ENCODE assay signal across 16 cellular contexts in genomic region chr2:223092667-223093066, GRCh38. TPM values are rescaled to one million over a fixed set of nuclear protein-coding genes. Genes with fewer than 3 reads are reported as not detected.
A peak's percentile ranks its signal among the peaks of the same experiment; 100 is the strongest.
DNase-seq lines count a peak whose midpoint lies in the region; ATAC-seq, FAIRE-seq and TF ChIP-seq lines count a peak whose summit lies in the region.
"Had no signal": no experiment of that assay in that cellular context is flagged by ENCODE, and none has a peak within 500 bp of the region (broad histone marks: within the 10 kb centered on the region; RNA-seq: fewer than 3 reads in every experiment).

No MANE protein-coding gene starts in this region.

- POLR2A ChIA-PET in K562 (lab: Yijun Ruan, JAX) (no interaction called here), HEK293T (lab: Yijun Ruan, JAX) (no interaction called here)

- H3K4me2 ChIP-seq in BLaER1 treated with 17β-estradiol and CSF1 and Interleukin-3, amounts not matched to agents 10 nM and 100 nM = peak overlapping the region in 7 of 11 experiments; percentile 43 to 69 (median 58); a peak in 7 of 22 replicates
- H3K4me2 ChIP-seq in K562 (ENCODE audit: insufficient read depth, low read length) = no peak overlapping the region

- BruUV-seq in K562 (replicated peaks; lab: Mats Ljungman, UMichigan) = no TSS peak

- CTCF ChIA-PET in K562 (lab: Yijun Ruan, JAX; ENCODE audit: low intra/inter-chr PET ratio) (no interaction called here), HEK293T (lab: Yijun Ruan, JAX) (no interaction called here)

- H3K9ac ChIP-seq in BLaER1 treated with 17β-estradiol and CSF1 and Interleukin-3, amounts not matched to agents 10 nM and 100 nM = no peak overlapping the region
- H3K9ac ChIP-seq in K562 (ENCODE audit: insufficient read depth in 1 of 2, low read depth in 2 of 2, low read length in 2 of 2) = no peak overlapping the region
- H3K9ac ChIP-seq: GM23248 had no signal

- 39% methylated on average over 3 of the region's 4 CpGs for WGBS in K562 (ENCODE audit: insufficient coverage, low coverage, missing lambda C conversion rate)
- WGBS in pancreas, 2 donors = 93% methylated on average over 4 of the region's 4 CpGs
- WGBS in thyroid gland, 2 donors = 88% methylated on average over 4 of the region's 4 CpGs

- no peaks in the 10 kb centered on the region for H3K79me2 ChIP-seq in K562 (ENCODE audit: control insufficient read depth, insufficient read depth, low read length)

- H3K36me3 ChIP-seq in BLaER1 treated with 17β-estradiol and CSF1 and Interleukin-3, amounts not matched to agents 10 nM and 100 nM = no peaks in the 10 kb centered on the region
- H3K36me3 ChIP-seq in K562 (ENCODE audit: control insufficient read depth, insufficient read depth, low read length) (no peaks in the 10 kb centered on the region), pancreas (no peaks in the 10 kb centered on the region), thyroid gland (no peaks in the 10 kb centered on the region)

- no peak overlapping the region for H2AFZ ChIP-seq in K562 (ENCODE audit: low read depth, low read length)

- H3K9me3 ChIP-seq in BLaER1 treated with 17β-estradiol and CSF1 and Interleukin-3, amounts not matched to agents 10 nM and 100 nM (replicated peaks in 1 of 11) = no peaks in the 10 kb centered on the region
- no peaks in the 10 kb centered on the region for H3K9me3 ChIP-seq in K562 (replicated peaks; ENCODE audit: control insufficient read depth, insufficient read depth, low read depth, low read length)
- H3K9me3 ChIP-seq in pancreas = no peaks in the 10 kb centered on the region
- no peaks in the 10 kb centered on the region for H3K9me3 ChIP-seq in thyroid gland

- no peaks in the 10 kb centered on the region for H4K20me1 ChIP-seq in BLaER1 treated with 17β-estradiol and CSF1 and Interleukin-3, amounts not matched to agents 10 nM and 100 nM
- H4K20me1 ChIP-seq in K562 (replicated peaks; ENCODE audit: control insufficient read depth, insufficient read depth, low read length) = no peaks in the 10 kb centered on the region

- DNase-seq in K562 (ENCODE audit: extremely low read depth in 1 of 4, low spot score in 3 of 4) (no peak), pancreas (no peak), thyroid gland (no peak), GM13977 (ENCODE audit: low spot score) (no peak), HEK293T (ENCODE audit: extremely low spot score) (no peak)
- DNase-seq: CD8-positive, alpha-beta memory T cell; DND-41; MV-4-11; NCI-H1417 treated with DMSO at 0.1 percent for 48 hours; NCI-H2029; OCI-M1 had no signal

- H3K27ac ChIP-seq in BLaER1 treated with 17β-estradiol and CSF1 and Interleukin-3, amounts not matched to agents 10 nM and 100 nM = no peak overlapping the region
- H3K27ac ChIP-seq in K562 (ENCODE audit: extremely low read depth, low read depth, low read length) = no peak overlapping the region
- H3K27ac ChIP-seq in pancreas = peak overlapping the region in 3 of 4 donors; percentile 65
- peak overlapping the region in 2 of 3 donors; percentile 50 to 55 for H3K27ac ChIP-seq in thyroid gland

- in situ Hi-C loops in K562 (cut with MboI) = no loop called here
- in situ Hi-C loops in GM13977 (cut with MboI; ENCODE audit: low pct_unique_long_range_greater_than_20kb, low sequenced_read_pairs, unreplicated experiment) = no loop called here

- H3K4me3 ChIP-seq in BLaER1 treated with 17β-estradiol and CSF1 and Interleukin-3, amounts not matched to agents 10 nM and 100 nM = no peak overlapping the region
- H3K4me3 ChIP-seq in K562 (no peak overlapping the region), pancreas (no peak overlapping the region), thyroid gland (replicated peaks in 1 of 3) (no peak overlapping the region)

- no peaks in the 10 kb centered on the region for H3K27me3 ChIP-seq in BLaER1 treated with 17β-estradiol and CSF1 and Interleukin-3, amounts not matched to agents 10 nM and 100 nM
- no peaks in the 10 kb centered on the region for H3K27me3 ChIP-seq in K562 (ENCODE audit: control insufficient read depth in 2 of 2, insufficient read depth in 2 of 2, low read length in 2 of 2)
- no peaks in the 10 kb centered on the region for H3K27me3 ChIP-seq in pancreas
- H3K27me3 ChIP-seq in thyroid gland = no peaks in the 10 kb centered on the region

- H3K4me1 ChIP-seq in BLaER1 treated with 17β-estradiol and CSF1 and Interleukin-3, amounts not matched to agents 10 nM and 100 nM = peaks cover 9 to 21% (median 13%) of the 10 kb centered on the region in 10 experiments
- H3K4me1 ChIP-seq in K562 (replicated peaks in 1 of 2; ENCODE audit: control insufficient read depth in 2 of 2, insufficient read depth in 2 of 2, low read length in 2 of 2) (no peaks in the 10 kb centered on the region; a peak in 2 of 5 replicates), pancreas (peaks cover 19 to 35% (median 33%) of the 10 kb centered on the region in 3 donors), thyroid gland (peaks cover 6 to 17% of the 10 kb centered on the region in 2 donors)

- ATAC-seq in K562 (no peak), pancreas (no peak), HG03135 (IDR thresholded peaks at IDR 0.05; ENCODE audit: unreplicated experiment) (no peak)

- TF ChIP-seq EP300 in K562 (IDR thresholded peaks at IDR 0.05; ENCODE audit: low read length) = no peak

- H3K9me1 ChIP-seq in K562 (ENCODE audit: control insufficient read depth, insufficient read depth, low read length) = no peaks in the 10 kb centered on the region

- no peak for TF ChIP-seq CTCF in K562 (IDR thresholded peaks at IDR 0.05 in 2 of 3, conservative IDR thresholded peaks at IDR 0.05 in 1 of 3; ENCODE audit: insufficient read depth in 2 of 3, low read depth in 1 of 3, low read length in 3 of 3)
- no peak for TF ChIP-seq CTCF in pancreas (IDR thresholded peaks at IDR 0.05)
- TF ChIP-seq CTCF in thyroid gland (IDR thresholded peaks at IDR 0.05) = no peak
- no peak for TF ChIP-seq CTCF in GM13977 (IDR thresholded peaks at IDR 0.05; ENCODE audit: extremely low read depth, insufficient read depth, missing control alignments)

- FAIRE-seq in K562 (lab: Jason Lieb, UNC) (no peak), pancreas (lab: Jason Lieb, UNC) (no peak)
- FAIRE-seq: D721Med, G401.6 had no signal

- TF ChIP-seq RAD21 in K562 (CRISPR knock-in tag; conservative IDR thresholded peaks at IDR 0.05 in 1 of 2, IDR thresholded peaks at IDR 0.05 in 1 of 2) = no peak

- intact Hi-C loops in K562 (cut with micrococcal nuclease) = no loop called here
- intact Hi-C loops in pancreas (cut with DNase I) = no loop called here
- intact Hi-C loops in thyroid gland (cut with DNase I) = no loop called here

- no peak for TF ChIP-seq POLR2A in K562 (conservative IDR thresholded peaks at IDR 0.05)
- TF ChIP-seq POLR2A in thyroid gland (IDR thresholded peaks at IDR 0.05) = no peak

TF ChIP-seq in K562, 482 proteins besides CTCF, POLR2A, EP300 and RAD21:
- TF ChIP-seq LCOR (CRISPR knock-in tag; IDR thresholded peaks at IDR 0.05) (no peak), RFX1 (IDR thresholded peaks at IDR 0.05) (peak; percentile 67)

TF ChIP-seq in HEK293T, 16 proteins besides CTCF, POLR2A, EP300 and RAD21:
- no peak for TF ChIP-seq CTBP1 (IDR thresholded peaks at IDR 0.05; ENCODE audit: borderline replicate concordance)
- TF ChIP-seq LEF1 (IDR thresholded peaks at IDR 0.05; ENCODE audit: borderline replicate concordance) = no peak
- TF ChIP-seq SUZ12 (IDR thresholded peaks at IDR 0.05) = no peak
- TF ChIP-seq PKNOX1 (IDR thresholded peaks at IDR 0.05) = no peak
- TF ChIP-seq L3MBTL2 (conservative IDR thresholded peaks at IDR 0.05) = no peak
- TF ChIP-seq BHLHE40 (IDR thresholded peaks at IDR 0.05; ENCODE audit: borderline replicate concordance) = no peak
- no peak for TF ChIP-seq FOXK2 (IDR thresholded peaks at IDR 0.05)
- no peak for TF ChIP-seq HDGF (IDR thresholded peaks at IDR 0.05; ENCODE audit: borderline replicate concordance)
- TF ChIP-seq ARNT (IDR thresholded peaks at IDR 0.05) = no peak
- TF ChIP-seq FOXA1 (IDR thresholded peaks at IDR 0.05) = no peak
- TF ChIP-seq ZNF384 (IDR thresholded peaks at IDR 0.05) = no peak
- TF ChIP-seq SP1 (IDR thresholded peaks at IDR 0.05) = no peak
- TF ChIP-seq TARDBP (IDR thresholded peaks at IDR 0.05) = no peak
- no peak for TF ChIP-seq FOXM1 (IDR thresholded peaks at IDR 0.05; ENCODE audit: borderline replicate concordance)
- TF ChIP-seq ELF4 (IDR thresholded peaks at IDR 0.05) = no peak
- TF ChIP-seq NFRKB (IDR thresholded peaks at IDR 0.05) = no peak

RNA-seq across cellular contexts. Expression of gene KCNE4, which starts 40.7 kb away (rescaled TPM):
- total RNA-seq in K562 (2011; cell fraction: chromatin; rRNA removed; ENCODE audit: low replicate concordance) = 0.09 TPM in 1 of 2 replicates, not detected in the other
- not detected in 2 replicates for total RNA-seq in K562 (2011; cell fraction: nucleolus; rRNA removed)
- not detected in 2 replicates for total RNA-seq in K562 (2011; cell fraction: nucleoplasm; rRNA removed)
- not detected in 2 replicates for total RNA-seq in K562 (2014; rRNA removed)
- total RNA-seq in K562 (2014; rRNA removed; fragmentation: Illumina TruSeq; extraction: Trizol) = not detected in 2 replicates
- total RNA-seq in K562 (2015; rRNA removed; fragmentation: Illumina TruSeq; extraction: Trizol) = not detected in 2 replicates
- not detected in 2 replicates for total RNA-seq in K562 (2021)
- polyA plus RNA-seq in K562 (2011; rRNA removed) = not detected in 2 replicates
- polyA plus RNA-seq in K562 (2011; cell fraction: cytosol; rRNA removed) = 0.01 TPM in 1 of 2 replicates, not detected in the other
- not detected in 2 replicates for polyA plus RNA-seq in K562 (2011; cell fraction: nucleus; rRNA removed)
- 0.04 TPM in 1 of 2 replicates, not detected in the other for polyA plus RNA-seq in K562 (2012)
- polyA plus RNA-seq in K562 (2014; fragmentation: Illumina TruSeq; extraction: Trizol) = not detected in 2 replicates
- not detected for polyA plus RNA-seq in K562 (2014; fragmentation: Nextera tagmentation; extraction: Ambion mirVana)
- polyA plus RNA-seq in K562 (2014; rRNA removed) = not detected in 2 replicates
- polyA minus RNA-seq in K562 (2011; rRNA and poly(A)+ RNA removed) = 0.09 TPM in 1 of 2 replicates, not detected in the other
- not detected in 2 replicates for polyA minus RNA-seq in K562 (2011; cell fraction: cytosol; rRNA and poly(A)+ RNA removed)
- polyA minus RNA-seq in K562 (2011; cell fraction: nucleus; rRNA and poly(A)+ RNA removed) = not detected in 2 replicates
- 10 to 100 TPM in 1 of 6 donors, 1 to 10 TPM in 4, under 1 TPM in 1; 0.75 to 25.2 (median 2.1) TPM for total RNA-seq in pancreas
- polyA plus RNA-seq in pancreas = 1 to 10 TPM; 1.9 to 2.8 TPM
- total RNA-seq in thyroid gland = 10 to 100 TPM in 3 of 4 donors, 1 to 10 TPM in 1; 7.8 to 19.6 (median 18.4) TPM
- total RNA-seq: CD8-positive, alpha-beta memory T cell had no signal
- polyA plus RNA-seq: CD8-positive, alpha-beta memory T cell had no signal

Comparison
In these comparisons a context has a peak if more than half of its experiments do, and no peak if none do; other contexts are left out.
1. H3K27ac ChIP-seq: peak in pancreas (3 of 4) and thyroid gland (2 of 3); none in BLaER1 treated with 17β-estradiol and CSF1 and Interleukin-3, amounts not matched to agents 10 nM and 100 nM (0 of 11) and K562 (single experiment).